ENCODE assay signal across 8 cellular contexts in genomic region chr17:73644145-73645049, GRCh38. TPM values are rescaled to one million over a fixed set of nuclear protein-coding genes. Genes with fewer than 3 reads are reported as not detected.
A peak's percentile ranks its signal among the peaks of the same experiment; 100 is the strongest.
DNase-seq lines count a peak whose midpoint lies in the region; ATAC-seq and TF ChIP-seq lines count a peak whose summit lies in the region.

SDK2 (minus strand) TSS chr17:73644445; CDS start chr17:73644088, 357 bp downstream.

- H3K4me1 ChIP-seq in RWPE2 (ENCODE audit: insufficient read depth, poor library complexity, severe bottlenecking), result no peaks in the 10 kb centered on the region
- peaks cover 6% of the 10 kb centered on the region in 2 donors for H3K4me1 ChIP-seq in esophagus (ENCODE audit: control insufficient read depth in 2 of 2, insufficient read depth in 2 of 2, low read length in 1 of 2)

- H3K4me1 Mint-ChIP-seq in natural killer cell treated with Interleukin-12 subunit alpha and Interleukin-12 subunit beta and Interleukin-15 and Interleukin-18, amount 100 ng/mL, for 72 hours (ENCODE audit: low read depth in 2 of 2), result peaks cover 0 to 6% of the 10 kb centered on the region in 2 donors

- H3K36me3 ChIP-seq in RWPE2 (ENCODE audit: low read depth) (no peaks in the 10 kb centered on the region), esophagus (ENCODE audit: control insufficient read depth in 2 of 2, insufficient read depth in 2 of 2, low read length in 1 of 2) (no peaks in the 10 kb centered on the region)

- DNase-seq in Daoy (ENCODE audit: low read depth) (peak; percentile 42), RWPE2 (ENCODE audit: low spot score) (no peak), SK-N-DZ (ENCODE audit: low spot score) (no peak), NOMO-1 treated with dmso at 0.1 percent for 144 hours (lab: John Stamatoyannopoulos, UW; ENCODE audit: unreplicated experiment) (no peak)
- peak; percentile 49 for DNase-seq in natural killer cell treated with Interleukin-12 subunit alpha and Interleukin-12 subunit beta and Interleukin-15 and Interleukin-18, amount 100 ng/mL, for 72 hours (ENCODE audit: low spot score)
- DNase-seq in effector CD8-positive, alpha-beta T cell (lab: John Stamatoyannopoulos, UW), result no peak

- H3K4me3 ChIP-seq in RWPE2 (ENCODE audit: severe bottlenecking) (peak within 1 kb of the TSS; percentile 41), esophagus (ENCODE audit: low read depth in 1 of 2, low read length in 2 of 2) (peak within 1 kb of the TSS; percentile 40 to 43)

- peaks cover 42 to 47% of the 10 kb centered on the region in 2 donors for H3K27me3 Mint-ChIP-seq in natural killer cell treated with Interleukin-12 subunit alpha and Interleukin-12 subunit beta and Interleukin-15 and Interleukin-18, amount 100 ng/mL, for 72 hours

- H3K4me3 Mint-ChIP-seq in natural killer cell treated with Interleukin-12 subunit alpha and Interleukin-12 subunit beta and Interleukin-15 and Interleukin-18, amount 100 ng/mL, for 72 hours, result no peak within 1 kb of the TSS

- H3K9me3 ChIP-seq in RWPE2 (ENCODE audit: severe bottlenecking) (no peaks in the 10 kb centered on the region), esophagus (ENCODE audit: control insufficient read depth in 2 of 2, insufficient read depth in 1 of 2, low read depth in 1 of 2, low read length in 1 of 2) (no peaks in the 10 kb centered on the region)

- no peaks in the 10 kb centered on the region for H3K36me3 Mint-ChIP-seq in natural killer cell treated with Interleukin-12 subunit alpha and Interleukin-12 subunit beta and Interleukin-15 and Interleukin-18, amount 100 ng/mL, for 72 hours

- no peak for TF ChIP-seq CTCF in RWPE2 (IDR thresholded peaks at IDR 0.05; ENCODE audit: poor library complexity, severe bottlenecking)

- H3K27ac ChIP-seq in RWPE2 (ENCODE audit: poor library complexity, severe bottlenecking) (no peak within 1 kb of the TSS), esophagus (ENCODE audit: low read depth in 2 of 2, low read length in 1 of 2) (no peak within 1 kb of the TSS)

- H3K27me3 ChIP-seq in RWPE2 (ENCODE audit: insufficient read depth, poor library complexity, severe bottlenecking) (peaks cover 41% of the 10 kb centered on the region), esophagus (ENCODE audit: control insufficient read depth in 1 of 2, insufficient read depth in 2 of 2, low read length in 2 of 2) (no peaks in the 10 kb centered on the region)

- no peaks in the 10 kb centered on the region for H3K9me3 Mint-ChIP-seq in natural killer cell treated with Interleukin-12 subunit alpha and Interleukin-12 subunit beta and Interleukin-15 and Interleukin-18, amount 100 ng/mL, for 72 hours

- ATAC-seq in RWPE2 (ENCODE audit: low read depth) (peak; percentile 16; the same call in 1 of the 3 replicates), HG03442 (IDR thresholded peaks at IDR 0.05; ENCODE audit: unreplicated experiment) (no peak)
- peak in 1 of 2 donors; percentile 54 for ATAC-seq in natural killer cell treated with Interleukin-12 subunit alpha and Interleukin-12 subunit beta and Interleukin-15 and Interleukin-18, amount 100 ng/mL, for 72 hours

- H3K27ac Mint-ChIP-seq in natural killer cell treated with Interleukin-12 subunit alpha and Interleukin-12 subunit beta and Interleukin-15 and Interleukin-18, amount 100 ng/mL, for 72 hours, result no peak within 1 kb of the TSS

- WGBS in esophagus, 2 donors, result 1% methylated on average over 83 to 105 of the region's 105 CpGs

RNA-seq across cellular contexts. Expression of gene SDK2, which starts in this region (rescaled TPM):
- total RNA-seq in Daoy (2014; rRNA removed; shearing (Covaris generic)), result 0.33 and 0.74 TPM in 2 replicates
- under 1 TPM; 0.29 to 0.55 TPM for polyA plus RNA-seq in esophagus
- total RNA-seq in natural killer cell treated with Interleukin-12 subunit alpha and Interleukin-12 subunit beta and Interleukin-15 and Interleukin-18, amount 100 ng/mL, for 72 hours, result under 1 TPM; 0.08 to 0.14 TPM
- polyA plus RNA-seq in SK-N-DZ (2014; cell fraction: cytosol; rRNA removed), result 1.7 and 2.4 TPM in 2 replicates
- polyA plus RNA-seq in SK-N-DZ (2014; cell fraction: nucleus; rRNA removed), result 0.85 and 1.3 TPM in 2 replicates

Comparison
In these comparisons a context has a peak if more than half of its experiments do, and no peak if none do; other contexts are left out.
1. Peak in DNase-seq in Daoy; RNA of the gene not detected or under 1 TPM.
2. Peak in DNase-seq in natural killer cell treated with Interleukin-12 subunit alpha and Interleukin-12 subunit beta and Interleukin-15 and Interleukin-18, amount 100 ng/mL, for 72 hours; RNA of the gene not detected or under 1 TPM.